1 cellular context compared by ENCODE assay signal in the genomic region with DNA sequence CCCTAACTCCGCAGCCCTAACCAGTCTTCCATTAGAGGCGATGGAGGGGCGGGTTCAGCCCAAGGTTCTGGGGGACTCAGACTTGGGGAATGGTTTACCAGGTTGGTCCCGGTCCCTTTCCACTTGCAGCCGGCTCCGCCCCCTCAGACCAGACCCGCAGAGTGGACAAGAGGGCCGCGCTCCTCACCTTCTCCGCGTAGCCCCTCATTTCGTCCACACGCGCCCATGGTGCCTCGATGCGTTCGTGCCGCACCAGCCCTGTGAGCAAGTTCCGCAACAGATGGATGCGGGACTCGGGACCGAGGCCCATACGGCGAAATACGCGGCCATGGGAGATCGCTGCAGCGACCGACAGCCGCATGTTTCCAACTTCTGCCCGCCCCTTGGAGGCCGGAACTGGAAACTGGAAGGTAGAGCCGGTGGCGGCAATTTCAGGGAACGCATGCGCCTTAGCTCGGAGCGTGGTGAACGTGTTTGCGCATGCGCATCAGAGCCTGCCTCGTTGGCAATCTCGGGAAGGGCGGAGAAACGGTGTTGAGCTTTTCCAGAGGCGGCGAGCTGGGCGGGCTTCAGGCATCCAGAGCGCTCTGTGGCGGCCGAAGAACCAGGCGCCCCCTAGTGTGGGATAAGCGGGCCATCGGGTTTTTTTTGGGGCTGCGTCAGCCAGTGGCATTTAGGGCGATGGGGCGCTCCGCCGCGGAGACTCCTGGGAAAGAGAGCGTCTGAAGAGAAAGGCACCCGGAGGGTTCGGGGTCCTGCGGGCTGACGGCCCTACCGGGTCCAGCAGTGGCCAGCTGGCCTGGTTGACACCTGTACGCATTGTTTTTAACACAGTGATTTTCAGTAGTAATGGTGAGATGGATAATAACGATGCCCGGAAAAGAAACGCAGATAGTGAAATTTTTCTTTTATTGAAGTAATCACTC.
TF ChIP-seq lines count a peak whose summit lies in the region.

A gene (minus strand): TSS at position 405 of the 926 bp plus-strand sequence. CDS start 44 bp downstream, at position 361.

TF ChIP-seq in HepG2, 621 proteins besides CTCF, POLR2A, EP300 and RAD21 (continued from another document and continues in another):
- TF ChIP-seq SIN3A (IDR thresholded peaks at IDR 0.05; ENCODE audit: borderline replicate concordance, low read depth, low read length) (peak; percentile 82; the same call in 1 of the 2 replicates), ZNF652 (CRISPR knock-in tag; IDR thresholded peaks at IDR 0.05; ENCODE audit: borderline replicate concordance, low read depth) (no peak), ZNF343 (CRISPR knock-in tag; IDR thresholded peaks at IDR 0.05) (0 out of 2 replicates have a peak, but pooled peaks have one; percentile 53), ZBTB1 (CRISPR knock-in tag; IDR thresholded peaks at IDR 0.05; ENCODE audit: borderline replicate concordance) (no peak), RNF2 (conservative IDR thresholded peaks at IDR 0.05; ENCODE audit: low read depth) (peak; percentile 93), NFRKB (IDR thresholded peaks at IDR 0.05) (no peak), ZNF33B (CRISPR knock-in tag; IDR thresholded peaks at IDR 0.05) (peak; percentile 95), PHF5A (CRISPR knock-in tag; IDR thresholded peaks at IDR 0.05; ENCODE audit: low read depth, unreplicated experiment) (peak; percentile 42), RFX1 (IDR thresholded peaks at IDR 0.05) (no peak), ETV6 (CRISPR knock-in tag; conservative IDR thresholded peaks at IDR 0.05) (no peak; the same call in 1 of the 2 replicates), ZNF792 (CRISPR knock-in tag; IDR thresholded peaks at IDR 0.05) (peak; percentile 90), ZNF569 (CRISPR knock-in tag; IDR thresholded peaks at IDR 0.05; ENCODE audit: borderline replicate concordance) (no peak; the same call in 1 of the 2 replicates), ZNF484 (CRISPR knock-in tag; IDR thresholded peaks at IDR 0.05; ENCODE audit: borderline replicate concordance, low read depth) (no peak; the same call in 1 of the 2 replicates), SP5 (CRISPR knock-in tag; IDR thresholded peaks at IDR 0.05; ENCODE audit: borderline replicate concordance, low read depth) (peak; percentile 80), JUN (CRISPR knock-in tag; IDR thresholded peaks at IDR 0.05) (0 out of 2 replicates have a peak, but pooled peaks have one; percentile 33), TCF7L2 (IDR thresholded peaks at IDR 0.05; ENCODE audit: low read depth, low read length) (no peak), ZNF746 (CRISPR knock-in tag; IDR thresholded peaks at IDR 0.05) (peak; percentile 91), RELA (CRISPR knock-in tag; IDR thresholded peaks at IDR 0.05) (no peak; the same call in 1 of the 2 replicates), ZNF12 (CRISPR knock-in tag; IDR thresholded peaks at IDR 0.05) (peak; percentile 47; the same call in 1 of the 2 replicates)
- TF ChIP-seq, protein P1, sequence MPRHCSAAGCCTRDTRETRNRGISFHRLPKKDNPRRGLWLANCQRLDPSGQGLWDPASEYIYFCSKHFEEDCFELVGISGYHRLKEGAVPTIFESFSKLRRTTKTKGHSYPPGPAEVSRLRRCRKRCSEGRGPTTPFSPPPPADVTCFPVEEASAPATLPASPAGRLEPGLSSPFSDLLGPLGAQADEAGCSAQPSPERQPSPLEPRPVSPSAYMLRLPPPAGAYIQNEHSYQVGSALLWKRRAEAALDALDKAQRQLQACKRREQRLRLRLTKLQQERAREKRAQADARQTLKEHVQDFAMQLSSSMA (CRISPR knock-in tag; IDR thresholded peaks at IDR 0.05): no peak; the same call in 1 of the 2 replicates
- TF ChIP-seq, protein P2, sequence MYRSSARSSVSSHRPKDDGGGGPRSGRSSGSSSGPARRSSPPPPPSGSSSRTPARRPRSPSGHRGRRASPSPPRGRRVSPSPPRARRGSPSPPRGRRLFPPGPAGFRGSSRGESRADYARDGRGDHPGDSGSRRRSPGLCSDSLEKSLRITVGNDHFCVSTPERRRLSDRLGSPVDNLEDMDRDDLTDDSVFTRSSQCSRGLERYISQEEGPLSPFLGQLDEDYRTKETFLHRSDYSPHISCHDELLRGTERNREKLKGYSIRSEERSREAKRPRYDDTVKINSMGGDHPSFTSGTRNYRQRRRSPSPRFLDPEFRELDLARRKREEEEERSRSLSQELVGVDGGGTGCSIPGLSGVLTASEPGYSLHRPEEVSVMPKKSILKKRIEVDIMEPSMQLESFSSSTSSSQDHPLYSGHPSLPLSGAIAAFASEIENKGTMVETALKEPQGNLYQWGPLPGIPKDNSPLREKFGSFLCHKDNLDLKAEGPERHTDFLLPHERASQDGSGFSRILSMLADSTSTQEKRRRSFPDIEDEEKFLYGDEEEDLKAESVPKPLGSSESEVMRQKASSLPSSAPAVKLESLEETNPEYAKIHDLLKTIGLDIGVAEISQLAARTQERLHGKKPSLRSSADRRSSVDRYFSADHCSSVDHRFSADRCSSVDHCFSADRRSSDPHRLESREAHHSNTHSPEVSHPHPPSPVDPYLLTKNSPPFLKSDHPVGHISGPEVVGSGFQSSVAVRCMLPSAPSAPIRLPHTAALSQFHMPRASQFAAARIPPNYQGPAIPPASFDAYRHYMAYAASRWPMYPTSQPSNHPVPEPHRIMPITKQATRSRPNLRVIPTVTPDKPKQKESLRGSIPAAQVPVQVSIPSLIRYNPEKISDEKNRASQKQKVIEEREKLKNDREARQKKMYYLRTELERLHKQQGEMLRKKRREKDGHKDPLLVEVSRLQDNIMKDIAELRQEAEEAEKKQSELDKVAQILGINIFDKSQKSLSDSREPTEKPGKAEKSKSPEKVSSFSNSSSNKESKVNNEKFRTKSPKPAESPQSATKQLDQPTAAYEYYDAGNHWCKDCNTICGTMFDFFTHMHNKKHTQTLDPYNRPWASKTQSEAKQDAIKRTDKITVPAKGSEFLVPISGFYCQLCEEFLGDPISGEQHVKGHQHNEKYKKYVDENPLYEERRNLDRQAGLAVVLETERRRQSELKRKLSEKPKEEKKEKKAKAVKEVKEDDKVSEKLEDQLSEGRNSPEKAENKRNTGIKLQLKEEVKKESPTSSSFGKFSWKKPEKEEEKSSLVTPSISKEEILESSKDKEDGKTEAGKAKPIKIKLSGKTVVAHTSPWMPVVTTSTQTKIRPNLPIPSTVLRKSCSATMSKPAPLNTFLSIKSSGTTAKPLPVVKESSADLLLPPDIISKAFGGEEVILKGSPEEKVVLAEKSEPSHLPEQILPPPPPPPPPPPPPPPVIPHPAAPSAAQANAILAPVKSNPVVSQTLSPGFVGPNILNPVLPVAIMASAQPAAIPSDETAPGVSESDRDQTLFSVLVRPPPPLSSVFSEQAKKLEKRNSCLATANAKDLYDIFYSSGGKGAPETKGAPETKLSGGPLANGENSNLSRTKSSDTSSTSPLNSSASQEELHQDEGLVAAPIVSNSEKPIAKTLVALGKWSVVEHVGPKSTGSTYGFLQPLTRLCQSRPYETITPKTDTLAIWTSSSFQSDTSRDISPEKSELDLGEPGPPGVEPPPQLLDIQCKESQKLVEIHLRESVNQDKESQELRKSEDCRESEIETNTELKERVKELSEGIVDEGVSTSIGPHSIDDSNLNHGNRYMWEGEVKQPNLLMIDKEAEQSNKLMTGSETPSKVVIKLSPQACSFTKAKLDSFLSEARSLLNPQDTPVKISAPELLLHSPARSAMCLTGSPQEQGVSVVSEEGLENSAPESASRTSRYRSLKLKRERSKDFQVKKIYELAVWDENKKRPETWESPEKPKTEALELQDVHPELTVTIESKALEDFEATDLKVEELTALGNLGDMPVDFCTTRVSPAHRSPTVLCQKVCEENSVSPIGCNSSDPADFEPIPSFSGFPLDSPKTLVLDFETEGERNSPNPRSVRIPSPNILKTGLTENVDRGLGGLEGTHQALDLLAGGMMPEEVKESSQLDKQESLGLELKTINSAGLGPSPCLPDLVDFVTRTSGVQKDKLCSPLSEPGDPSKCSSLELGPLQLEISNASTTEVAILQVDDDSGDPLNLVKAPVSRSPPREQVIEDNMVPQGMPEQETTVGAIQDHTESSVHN (CRISPR knock-in tag; IDR thresholded peaks at IDR 0.05): no peak; the same call in 1 of the 2 replicates
- TF ChIP-seq, protein P3, sequence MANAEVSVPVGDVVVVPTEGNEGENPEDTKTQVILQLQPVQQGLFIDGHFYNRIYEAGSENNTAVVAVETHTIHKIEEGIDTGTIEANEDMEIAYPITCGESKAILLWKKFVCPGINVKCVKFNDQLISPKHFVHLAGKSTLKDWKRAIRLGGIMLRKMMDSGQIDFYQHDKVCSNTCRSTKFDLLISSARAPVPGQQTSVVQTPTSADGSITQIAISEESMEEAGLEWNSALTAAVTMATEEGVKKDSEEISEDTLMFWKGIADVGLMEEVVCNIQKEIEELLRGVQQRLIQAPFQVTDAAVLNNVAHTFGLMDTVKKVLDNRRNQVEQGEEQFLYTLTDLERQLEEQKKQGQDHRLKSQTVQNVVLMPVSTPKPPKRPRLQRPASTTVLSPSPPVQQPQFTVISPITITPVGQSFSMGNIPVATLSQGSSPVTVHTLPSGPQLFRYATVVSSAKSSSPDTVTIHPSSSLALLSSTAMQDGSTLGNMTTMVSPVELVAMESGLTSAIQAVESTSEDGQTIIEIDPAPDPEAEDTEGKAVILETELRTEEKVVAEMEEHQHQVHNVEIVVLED (CRISPR knock-in tag; IDR thresholded peaks at IDR 0.05; ENCODE audit: borderline replicate concordance): peak; percentile 87
- TF ChIP-seq, protein P4, sequence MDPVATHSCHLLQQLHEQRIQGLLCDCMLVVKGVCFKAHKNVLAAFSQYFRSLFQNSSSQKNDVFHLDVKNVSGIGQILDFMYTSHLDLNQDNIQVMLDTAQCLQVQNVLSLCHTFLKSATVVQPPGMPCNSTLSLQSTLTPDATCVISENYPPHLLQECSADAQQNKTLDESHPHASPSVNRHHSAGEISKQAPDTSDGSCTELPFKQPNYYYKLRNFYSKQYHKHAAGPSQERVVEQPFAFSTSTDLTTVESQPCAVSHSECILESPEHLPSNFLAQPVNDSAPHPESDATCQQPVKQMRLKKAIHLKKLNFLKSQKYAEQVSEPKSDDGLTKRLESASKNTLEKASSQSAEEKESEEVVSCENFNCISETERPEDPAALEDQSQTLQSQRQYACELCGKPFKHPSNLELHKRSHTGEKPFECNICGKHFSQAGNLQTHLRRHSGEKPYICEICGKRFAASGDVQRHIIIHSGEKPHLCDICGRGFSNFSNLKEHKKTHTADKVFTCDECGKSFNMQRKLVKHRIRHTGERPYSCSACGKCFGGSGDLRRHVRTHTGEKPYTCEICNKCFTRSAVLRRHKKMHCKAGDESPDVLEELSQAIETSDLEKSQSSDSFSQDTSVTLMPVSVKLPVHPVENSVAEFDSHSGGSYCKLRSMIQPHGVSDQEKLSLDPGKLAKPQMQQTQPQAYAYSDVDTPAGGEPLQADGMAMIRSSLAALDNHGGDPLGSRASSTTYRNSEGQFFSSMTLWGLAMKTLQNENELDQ (CRISPR knock-in tag; IDR thresholded peaks at IDR 0.05; ENCODE audit: borderline replicate concordance): no peak
- TF ChIP-seq, protein P5, sequence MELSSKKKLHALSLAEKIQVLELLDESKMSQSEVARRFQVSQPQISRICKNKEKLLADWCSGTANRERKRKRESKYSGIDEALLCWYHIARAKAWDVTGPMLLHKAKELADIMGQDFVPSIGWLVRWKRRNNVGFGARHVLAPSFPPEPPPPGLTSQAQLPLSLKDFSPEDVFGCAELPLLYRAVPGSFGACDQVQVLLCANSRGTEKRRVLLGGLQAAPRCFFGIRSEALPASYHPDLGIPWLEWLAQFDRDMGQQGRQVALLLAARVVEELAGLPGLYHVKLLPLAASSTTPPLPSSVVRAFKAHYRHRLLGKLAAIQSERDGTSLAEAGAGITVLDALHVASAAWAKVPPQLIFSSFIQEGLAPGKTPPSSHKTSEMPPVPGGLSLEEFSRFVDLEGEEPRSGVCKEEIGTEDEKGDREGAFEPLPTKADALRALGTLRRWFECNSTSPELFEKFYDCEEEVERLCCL (CRISPR knock-in tag; IDR thresholded peaks at IDR 0.05; ENCODE audit: borderline replicate concordance): no peak; the same call in 1 of the 2 replicates
- TF ChIP-seq, protein P6, sequence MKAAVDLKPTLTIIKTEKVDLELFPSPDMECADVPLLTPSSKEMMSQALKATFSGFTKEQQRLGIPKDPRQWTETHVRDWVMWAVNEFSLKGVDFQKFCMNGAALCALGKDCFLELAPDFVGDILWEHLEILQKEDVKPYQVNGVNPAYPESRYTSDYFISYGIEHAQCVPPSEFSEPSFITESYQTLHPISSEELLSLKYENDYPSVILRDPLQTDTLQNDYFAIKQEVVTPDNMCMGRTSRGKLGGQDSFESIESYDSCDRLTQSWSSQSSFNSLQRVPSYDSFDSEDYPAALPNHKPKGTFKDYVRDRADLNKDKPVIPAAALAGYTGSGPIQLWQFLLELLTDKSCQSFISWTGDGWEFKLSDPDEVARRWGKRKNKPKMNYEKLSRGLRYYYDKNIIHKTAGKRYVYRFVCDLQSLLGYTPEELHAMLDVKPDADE (CRISPR knock-in tag; IDR thresholded peaks at IDR 0.05): no peak
- TF ChIP-seq, protein P7, sequence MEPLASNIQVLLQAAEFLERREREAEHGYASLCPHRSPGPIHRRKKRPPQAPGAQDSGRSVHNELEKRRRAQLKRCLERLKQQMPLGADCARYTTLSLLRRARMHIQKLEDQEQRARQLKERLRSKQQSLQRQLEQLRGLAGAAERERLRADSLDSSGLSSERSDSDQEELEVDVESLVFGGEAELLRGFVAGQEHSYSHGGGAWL (CRISPR knock-in tag; IDR thresholded peaks at IDR 0.05): peak; percentile 67
- TF ChIP-seq, protein P8, sequence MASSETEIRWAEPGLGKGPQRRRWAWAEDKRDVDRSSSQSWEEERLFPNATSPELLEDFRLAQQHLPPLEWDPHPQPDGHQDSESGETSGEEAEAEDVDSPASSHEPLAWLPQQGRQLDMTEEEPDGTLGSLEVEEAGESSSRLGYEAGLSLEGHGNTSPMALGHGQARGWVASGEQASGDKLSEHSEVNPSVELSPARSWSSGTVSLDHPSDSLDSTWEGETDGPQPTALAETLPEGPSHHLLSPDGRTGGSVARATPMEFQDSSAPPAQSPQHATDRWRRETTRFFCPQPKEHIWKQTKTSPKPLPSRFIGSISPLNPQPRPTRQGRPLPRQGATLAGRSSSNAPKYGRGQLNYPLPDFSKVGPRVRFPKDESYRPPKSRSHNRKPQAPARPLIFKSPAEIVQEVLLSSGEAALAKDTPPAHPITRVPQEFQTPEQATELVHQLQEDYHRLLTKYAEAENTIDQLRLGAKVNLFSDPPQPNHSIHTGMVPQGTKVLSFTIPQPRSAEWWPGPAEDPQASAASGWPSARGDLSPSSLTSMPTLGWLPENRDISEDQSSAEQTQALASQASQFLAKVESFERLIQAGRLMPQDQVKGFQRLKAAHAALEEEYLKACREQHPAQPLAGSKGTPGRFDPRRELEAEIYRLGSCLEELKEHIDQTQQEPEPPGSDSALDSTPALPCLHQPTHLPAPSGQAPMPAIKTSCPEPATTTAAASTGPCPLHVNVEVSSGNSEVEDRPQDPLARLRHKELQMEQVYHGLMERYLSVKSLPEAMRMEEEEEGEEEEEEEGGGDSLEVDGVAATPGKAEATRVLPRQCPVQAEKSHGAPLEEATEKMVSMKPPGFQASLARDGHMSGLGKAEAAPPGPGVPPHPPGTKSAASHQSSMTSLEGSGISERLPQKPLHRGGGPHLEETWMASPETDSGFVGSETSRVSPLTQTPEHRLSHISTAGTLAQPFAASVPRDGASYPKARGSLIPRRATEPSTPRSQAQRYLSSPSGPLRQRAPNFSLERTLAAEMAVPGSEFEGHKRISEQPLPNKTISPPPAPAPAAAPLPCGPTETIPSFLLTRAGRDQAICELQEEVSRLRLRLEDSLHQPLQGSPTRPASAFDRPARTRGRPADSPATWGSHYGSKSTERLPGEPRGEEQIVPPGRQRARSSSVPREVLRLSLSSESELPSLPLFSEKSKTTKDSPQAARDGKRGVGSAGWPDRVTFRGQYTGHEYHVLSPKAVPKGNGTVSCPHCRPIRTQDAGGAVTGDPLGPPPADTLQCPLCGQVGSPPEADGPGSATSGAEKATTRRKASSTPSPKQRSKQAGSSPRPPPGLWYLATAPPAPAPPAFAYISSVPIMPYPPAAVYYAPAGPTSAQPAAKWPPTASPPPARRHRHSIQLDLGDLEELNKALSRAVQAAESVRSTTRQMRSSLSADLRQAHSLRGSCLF (CRISPR knock-in tag; IDR thresholded peaks at IDR 0.05; ENCODE audit: borderline replicate concordance): peak; percentile 70
